8 cellular contexts compared by ENCODE assay signal in genomic region chr3:120596116-120596852, GRCh38. TPM values are rescaled to one million over a fixed set of nuclear protein-coding genes. Genes with fewer than 3 reads are reported as not detected.
A peak's percentile ranks its signal among the peaks of the same experiment; 100 is the strongest.
DNase-seq lines count a peak whose midpoint lies in the region; ATAC-seq, FAIRE-seq and TF ChIP-seq lines count a peak whose summit lies in the region.

Gene NDUFB4 (plus strand): TSS chr3:120596336. CDS start chr3:120596360, 24 bp downstream.

- peak within 1 kb of the TSS; percentile 87 for H3K4me3 Mint-ChIP-seq in T-helper 2 cell treated with Interferon-gamma antibody and Interleukin-4, amounts not matched to agents 5 μg/mL and 100 μg/mL, for 36 hours

- FAIRE-seq in urothelium cell line (lab: Jason Lieb, UNC) = peak; percentile 99

- H3K9me3 ChIP-seq in ascending aorta = no peaks in the 10 kb centered on the region
- H3K9me3 ChIP-seq in right atrium auricular region = no peaks in the 10 kb centered on the region
- H3K9me3 ChIP-seq in psoas muscle = no peaks in the 10 kb centered on the region

- H3K27me3 ChIP-seq in ascending aorta (no peaks in the 10 kb centered on the region), right atrium auricular region (no peaks in the 10 kb centered on the region), psoas muscle (ENCODE audit: insufficient read depth in 3 of 3, low read length in 2 of 3) (no peaks in the 10 kb centered on the region)

- H3K9me3 Mint-ChIP-seq in T-helper 2 cell treated with Interferon-gamma antibody and Interleukin-4, amounts not matched to agents 5 μg/mL and 100 μg/mL, for 36 hours = no peaks in the 10 kb centered on the region

- H3K27ac Mint-ChIP-seq in T-helper 2 cell treated with Interferon-gamma antibody and Interleukin-4, amounts not matched to agents 5 μg/mL and 100 μg/mL, for 36 hours = peak within 1 kb of the TSS; percentile 94

- H3K4me3 ChIP-seq in ascending aorta (peak within 1 kb of the TSS; percentile 68 to 87), right atrium auricular region (peak within 1 kb of the TSS; percentile 73 to 79), psoas muscle (peak within 1 kb of the TSS; percentile 71)

- intact Hi-C loops in ascending aorta (cut with DNase I) = loop anchor here (1.0 to 10.0 kb wide), 4 partner anchors 37 to 891 kb away; partner anchors contain the start of genes CFAP91, GTF2E1, LRRC58 and RABL3
- intact Hi-C loops in psoas muscle (cut with DNase I) = loop anchor here (5.0 kb wide), 1 partner anchor 146 kb away; the partner anchor contains the start of genes GTF2E1 (in 2 of the 2) and RABL3 (in 2 of the 2)

- H3K27me3 Mint-ChIP-seq in T-helper 2 cell treated with Interferon-gamma antibody and Interleukin-4, amounts not matched to agents 5 μg/mL and 100 μg/mL, for 36 hours (ENCODE audit: low read depth) = peaks cover 15% of the 10 kb centered on the region

- WGBS in psoas muscle, 3 donors = 0 to 1% (median 0%) methylated on average over 53 of the region's 53 CpGs

- ATAC-seq in GM18502 (IDR thresholded peaks at IDR 0.05; ENCODE audit: poor library complexity, unreplicated experiment) (peak; percentile 91), HG02970 (IDR thresholded peaks at IDR 0.05; ENCODE audit: low FRiP score, unreplicated experiment) (peak; percentile 99), psoas muscle (peak; percentile 100)

- H3K4me1 Mint-ChIP-seq in T-helper 2 cell treated with Interferon-gamma antibody and Interleukin-4, amounts not matched to agents 5 μg/mL and 100 μg/mL, for 36 hours (ENCODE audit: low read depth) = peaks cover 10% of the 10 kb centered on the region

- H3K27ac ChIP-seq in ascending aorta (peak within 1 kb of the TSS; percentile 73 to 86), right atrium auricular region (peak within 1 kb of the TSS; percentile 93 to 95), psoas muscle (peak within 1 kb of the TSS; percentile 81)

- peaks cover 6 to 28% of the 10 kb centered on the region in 2 donors for H3K4me1 ChIP-seq in ascending aorta
- peaks cover 0 to 38% of the 10 kb centered on the region in 2 donors for H3K4me1 ChIP-seq in right atrium auricular region
- peaks cover 28% of the 10 kb centered on the region for H3K4me1 ChIP-seq in psoas muscle

- TF ChIP-seq CTCF in ascending aorta (IDR thresholded peaks at IDR 0.05) (no peak), right atrium auricular region (IDR thresholded peaks at IDR 0.05) (no peak), psoas muscle (IDR thresholded peaks at IDR 0.05) (no peak)

- H3K36me3 Mint-ChIP-seq in T-helper 2 cell treated with Interferon-gamma antibody and Interleukin-4, amounts not matched to agents 5 μg/mL and 100 μg/mL, for 36 hours (ENCODE audit: low read depth) = peaks cover 15% of the 10 kb centered on the region

- H3K36me3 ChIP-seq in ascending aorta (peaks cover 6 to 12% of the 10 kb centered on the region in 2 donors), right atrium auricular region (peaks cover 18% of the 10 kb centered on the region), psoas muscle (ENCODE audit: insufficient read depth in 1 of 2, low read depth in 1 of 2) (peaks cover 12 to 35% of the 10 kb centered on the region in 2 donors)

- peak; percentile 95 for DNase-seq in NCI-H1930 (lab: John Stamatoyannopoulos, UW)
- peak; percentile 96 for DNase-seq in T-helper 2 cell treated with Interferon-gamma antibody and Interleukin-4, amounts not matched to agents 5 μg/mL and 100 μg/mL, for 36 hours (ENCODE audit: low spot score)
- peak; percentile 87 to 98 for DNase-seq in ascending aorta (ENCODE audit: low spot score in 2 of 2)
- peak; percentile 97 for DNase-seq in right atrium auricular region (ENCODE audit: low spot score)
- DNase-seq in psoas muscle = peak; percentile 98 to 99
- peak; percentile 100 for DNase-seq in urothelium cell line (ENCODE audit: low spot score)

RNA-seq across cellular contexts. Expression of gene NDUFB4, which starts in this region (rescaled TPM):
- total RNA-seq in ascending aorta = 37.0 TPM
- total RNA-seq in right atrium auricular region = 100 to 1,000 TPM; 244 to 274 TPM
- 100 to 1,000 TPM; 301 to 379 (median 314) TPM for total RNA-seq in psoas muscle
- polyA plus RNA-seq in psoas muscle = 100 to 1,000 TPM; 297 to 542 (median 382) TPM

Comparison
In these comparisons a context has a peak if more than half of its experiments do, and no peak if none do; other contexts are left out.
1. Peak in every context shown above with its lines: DNase-seq, ATAC-seq, H3K4me3 ChIP-seq and H3K27ac ChIP-seq.